1 cellular context compared by ENCODE assay signal in genomic region chr1:8898425-8898824, GRCh38.
TF ChIP-seq lines count a peak whose summit lies in the region.

No MANE protein-coding gene starts in this region.

TF ChIP-seq in H1, 55 proteins besides CTCF, POLR2A, EP300 and RAD21:
- peak; percentile 18; the same call in 1 of the 2 replicates for TF ChIP-seq SP1 (IDR thresholded peaks at IDR 0.05; ENCODE audit: low read depth, low read length)
